In the genomic region with DNA sequence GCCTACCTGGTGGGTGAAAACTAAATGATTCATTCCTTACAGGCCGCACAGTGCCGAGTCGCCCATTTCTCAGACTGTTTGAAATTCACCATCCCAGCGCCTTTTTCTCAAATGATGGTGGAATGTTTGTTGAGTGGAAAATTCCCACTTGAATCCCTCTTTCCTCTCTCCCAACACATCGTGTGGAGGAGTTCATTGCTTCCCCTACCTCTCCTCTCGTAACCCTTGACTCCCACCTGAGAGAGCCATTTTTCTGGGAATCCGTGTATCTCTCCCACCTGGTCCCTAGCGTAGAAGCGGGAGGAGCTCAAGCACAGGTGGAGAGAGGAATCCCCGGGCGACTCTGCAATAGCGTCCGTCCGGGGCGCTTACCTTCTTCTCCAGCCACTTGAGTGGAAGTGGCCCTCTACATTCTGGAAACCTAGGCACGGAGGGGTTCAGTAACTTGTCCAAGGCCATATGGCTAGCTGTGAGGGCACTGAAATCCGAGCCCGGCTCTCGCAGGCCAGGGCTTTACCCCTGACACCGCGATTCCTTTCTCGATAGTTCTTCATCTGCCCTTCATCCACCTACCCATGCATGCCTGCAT, we compare ENCODE assay signal across 8 cellular contexts. TPM values are rescaled to one million over a fixed set of nuclear protein-coding genes. Genes with fewer than 3 reads are reported as not detected.
DNase-seq lines count a peak whose midpoint lies in the region; ATAC-seq and TF ChIP-seq lines count a peak whose summit lies in the region.

No MANE protein-coding gene starts in this region.

- no peak for ATAC-seq in stimulated activated naive B cell treated with anti-CD40 and anti-IgM and Interleukin-4, amounts not matched to agents 10 μg/mL and 1 μg/mL and 100 μg/mL, for 72 hours (replicated peaks)
- ATAC-seq in GM18498 (IDR thresholded peaks at IDR 0.05; ENCODE audit: unreplicated experiment) (no peak), HG03457 (IDR thresholded peaks at IDR 0.05; ENCODE audit: unreplicated experiment) (no peak)

- POLR2A ChIA-PET in HEK293 (lab: Yijun Ruan, JAX), result interaction anchor here (0.7 kb wide), 2 partner anchors 9 to 26 kb away, joined by 3 to 4 read pairs; no protein-coding TSS in a partner anchor

- peaks cover 0 to 4% of the 10 kb centered on the region in 2 donors for H3K36me3 Mint-ChIP-seq in stimulated activated naive B cell treated with anti-CD40 and anti-IgM and Interleukin-4, amounts not matched to agents 10 μg/mL and 1 μg/mL and 100 μg/mL, for 72 hours

- H3K36me3 ChIP-seq in HEK293 (ENCODE audit: control insufficient read depth in 2 of 2, insufficient read depth in 1 of 2, low read length in 2 of 2), result no peaks in the 10 kb centered on the region

- H3K4me3 ChIP-seq in HEK293 (ENCODE audit: low read depth, low read length), result peak overlapping the region; percentile 73

- peak; percentile 31 for DNase-seq in iPS-NIHi7 (ENCODE audit: extremely low spot score)
- DNase-seq in stimulated activated naive B cell treated with anti-CD40 and anti-IgM and Interleukin-4, amounts not matched to agents 10 μg/mL and 1 μg/mL and 100 μg/mL, for 72 hours, result no peak
- DNase-seq in Kasumi-1 (lab: John Stamatoyannopoulos, UW), result no peak
- DNase-seq in activated effector memory CD4-positive, alpha-beta T cell treated with anti-CD3 and anti-CD28 coated beads, Interleukin-2, amount 50 U/mL, for 16 hours, result no peak

- no peak for TF ChIP-seq CTCF in HEK293 (tag by site-specific recombination; IDR thresholded peaks at IDR 0.05)

- H3K27ac ChIP-seq in HEK293 (ENCODE audit: extremely low read depth, low read depth, low read length) (peak overlapping the region; percentile 61; the same call in 1 of the 2 replicates), adipose tissue (ENCODE audit: low read depth, low read length) (peak overlapping the region; percentile 35)

- 11 to 19% (median 18%) methylated on average over 22 of the region's 22 CpGs for WGBS in adipose tissue, 3 donors

- H3K4me1 ChIP-seq in HEK293 (ENCODE audit: control insufficient read depth, insufficient read depth, low read length), result peaks cover 5% of the 10 kb centered on the region; the same call in 1 of the 2 replicates

- CTCF ChIA-PET in HEK293 (lab: Yijun Ruan, JAX), result interaction anchor here (0.5 to 3.2 kb wide), 5 partner anchors 9 to 75 kb away, joined by 3 to 14 read pairs (median 4); no protein-coding TSS in a partner anchor

- no peak overlapping the region for H3K27ac Mint-ChIP-seq in stimulated activated naive B cell treated with anti-CD40 and anti-IgM and Interleukin-4, amounts not matched to agents 10 μg/mL and 1 μg/mL and 100 μg/mL, for 72 hours

- H3K4me3 Mint-ChIP-seq in stimulated activated naive B cell treated with anti-CD40 and anti-IgM and Interleukin-4, amounts not matched to agents 10 μg/mL and 1 μg/mL and 100 μg/mL, for 72 hours, result peak overlapping the region; percentile 66 to 76

- peaks cover 4 to 5% of the 10 kb centered on the region in 2 donors for H3K9me3 Mint-ChIP-seq in stimulated activated naive B cell treated with anti-CD40 and anti-IgM and Interleukin-4, amounts not matched to agents 10 μg/mL and 1 μg/mL and 100 μg/mL, for 72 hours

- peaks cover 4 to 18% of the 10 kb centered on the region in 2 donors for H3K4me1 Mint-ChIP-seq in stimulated activated naive B cell treated with anti-CD40 and anti-IgM and Interleukin-4, amounts not matched to agents 10 μg/mL and 1 μg/mL and 100 μg/mL, for 72 hours

- H3K27me3 Mint-ChIP-seq in stimulated activated naive B cell treated with anti-CD40 and anti-IgM and Interleukin-4, amounts not matched to agents 10 μg/mL and 1 μg/mL and 100 μg/mL, for 72 hours, result peaks cover 46 to 59% of the 10 kb centered on the region in 2 donors

- H3K9me3 ChIP-seq in HEK293 (ENCODE audit: control insufficient read depth, insufficient read depth, low read depth, low read length), result no peaks in the 10 kb centered on the region

TF ChIP-seq in HEK293, 187 proteins besides CTCF, POLR2A, EP300 and RAD21:
- no peak for TF ChIP-seq ZNF510 (tag by site-specific recombination; IDR thresholded peaks at IDR 0.05; ENCODE audit: insufficient replicate concordance)
- TF ChIP-seq ZBTB48 (tag by site-specific recombination; IDR thresholded peaks at IDR 0.05), result no peak
- no peak for TF ChIP-seq ZNF184 (tag by site-specific recombination; IDR thresholded peaks at IDR 0.05)

RNA-seq across cellular contexts. Expression of a gene that starts 0.7 kb away (rescaled TPM):
- polyA plus RNA-seq in adipose tissue, result 10 to 100 TPM; 12.9 to 59.2 (median 17.7) TPM
